14 cellular contexts compared by ENCODE assay signal in the genomic region with DNA sequence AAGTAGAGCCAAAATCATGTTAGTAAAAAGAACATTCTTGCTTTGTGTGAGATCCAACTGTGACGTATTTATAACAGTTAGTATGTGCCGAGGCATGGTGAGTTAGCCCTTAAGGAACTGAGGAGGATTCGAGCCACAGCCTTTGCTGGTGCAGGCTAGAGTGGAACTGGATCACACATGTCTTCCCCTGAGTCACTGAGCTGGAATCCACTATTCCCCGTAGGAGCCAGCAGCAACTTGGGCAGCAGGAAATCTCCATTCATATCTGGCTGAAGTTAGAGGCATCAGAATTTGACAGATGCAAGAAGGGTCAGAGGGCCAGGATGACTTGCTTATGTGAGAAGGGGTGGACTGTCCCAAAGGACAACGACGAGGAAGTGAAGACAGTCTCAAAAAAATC.
DNase-seq lines count a peak whose midpoint lies in the region; ATAC-seq and TF ChIP-seq lines count a peak whose summit lies in the region.
"Had no signal": no experiment of that assay in that cellular context is flagged by ENCODE, and none has a peak within 500 bp of the region (broad histone marks: within the 10 kb centered on the region; RNA-seq: fewer than 3 reads in every experiment).

No MANE protein-coding gene starts in this region.

- H4K20me1 ChIP-seq in PC-3 (ENCODE audit: low read length): no peaks in the 10 kb centered on the region

- intact Hi-C loops in PC-3 (cut with micrococcal nuclease): no loop called here

- no peaks in the 10 kb centered on the region for H3K27me3 Mint-ChIP-seq in activated naive CD8-positive, alpha-beta T cell treated with anti-CD3 and anti-CD28 coated beads, Interleukin-2, amount 50 U/mL, for 24 hours

- H3K9ac ChIP-seq in PC-3 (ENCODE audit: low read length): no peak overlapping the region

- H3K4me2 ChIP-seq in PC-3 (ENCODE audit: low read length): no peak overlapping the region

- no peak overlapping the region for H2AFZ ChIP-seq in PC-3 (ENCODE audit: low read length)

- no peaks in the 10 kb centered on the region for H3K4me1 ChIP-seq in PC-3 (ENCODE audit: insufficient read depth, low read length)
- H3K4me1 ChIP-seq: breast epithelium, transverse colon had no signal

- H3F3A ChIP-seq in PC-3 (ENCODE audit: low read length, unreplicated experiment): no peaks in the 10 kb centered on the region

- TF ChIP-seq CTCF in PC-3 (conservative IDR thresholded peaks at IDR 0.05; ENCODE audit: low read depth, low read length): no peak

- no peaks in the 10 kb centered on the region for H3K9me3 ChIP-seq in PC-3 (ENCODE audit: low read length)
- H3K9me3 ChIP-seq: breast epithelium, transverse colon had no signal

- CTCF ChIA-PET in PC-3 (lab: Charles Lee): no interaction called here

- no peaks in the 10 kb centered on the region for H3K36me3 Mint-ChIP-seq in activated naive CD8-positive, alpha-beta T cell treated with anti-CD3 and anti-CD28 coated beads, Interleukin-2, amount 50 U/mL, for 24 hours (ENCODE audit: low read depth)
- H3K36me3 Mint-ChIP-seq: CD14-positive monocyte had no signal

- H3K4me1 Mint-ChIP-seq in activated naive CD8-positive, alpha-beta T cell treated with anti-CD3 and anti-CD28 coated beads, Interleukin-2, amount 50 U/mL, for 24 hours: no peaks in the 10 kb centered on the region
- H3K4me1 Mint-ChIP-seq: CD14-positive monocyte had no signal

- H3K9me2 ChIP-seq in PC-3 (replicated peaks; ENCODE audit: low read length): no peaks in the 10 kb centered on the region

- no TSS peak for BruUV-seq in PC-3 (replicated peaks; lab: Mats Ljungman, UMichigan)

- H3K9me3 Mint-ChIP-seq in activated naive CD8-positive, alpha-beta T cell treated with anti-CD3 and anti-CD28 coated beads, Interleukin-2, amount 50 U/mL, for 24 hours: no peaks in the 10 kb centered on the region

- POLR2A ChIA-PET in PC-3 (lab: Charles Lee; ENCODE audit: unreplicated experiment): no interaction called here

- no peak for ATAC-seq in PC-3
- ATAC-seq in GM21717 (IDR thresholded peaks at IDR 0.05; ENCODE audit: unreplicated experiment): no peak
- ATAC-seq in activated naive CD8-positive, alpha-beta T cell treated with anti-CD3 and anti-CD28 coated beads, Interleukin-2, amount 50 U/mL, for 24 hours: no peak

- no peak overlapping the region for H3K4me3 ChIP-seq in PC-3 (ENCODE audit: low read length)
- H3K4me3 ChIP-seq: breast epithelium, transverse colon had no signal

- H3K27ac ChIP-seq in PC-3 (ENCODE audit: low read length): no peak overlapping the region
- H3K27ac ChIP-seq: breast epithelium, transverse colon had no signal

- H3K79me2 ChIP-seq in PC-3 (ENCODE audit: low read length): no peaks in the 10 kb centered on the region

- no peak overlapping the region for H3K4me3 Mint-ChIP-seq in activated naive CD8-positive, alpha-beta T cell treated with anti-CD3 and anti-CD28 coated beads, Interleukin-2, amount 50 U/mL, for 24 hours
- H3K4me3 Mint-ChIP-seq: CD14-positive monocyte had no signal

- peak; percentile 81 for DNase-seq in AG08396 (ENCODE audit: low spot score)
- peak; percentile 48 for DNase-seq in PC-3
- peak; percentile 18 for DNase-seq in dermis blood vessel endothelial cell
- peak; percentile 64 for DNase-seq in kidney tubule cell (ENCODE audit: low spot score)
- DNase-seq in stimulated activated CD4-positive, alpha-beta T cell treated with anti-CD3 and anti-CD28 coated beads, Interleukin-12 subunit alpha, Interleukin-12 subunit beta, amount 100 ng/mL, for 4 hours: no peak
- no peak for DNase-seq in kidney glomerular epithelial cell (lab: John Stamatoyannopoulos, UW)
- DNase-seq in activated naive CD8-positive, alpha-beta T cell treated with anti-CD3 and anti-CD28 coated beads, Interleukin-2, amount 50 U/mL, for 24 hours: no peak
- DNase-seq: activated CD8-positive, alpha-beta memory T cell treated with anti-CD3 and anti-CD28 coated beads, Interleukin-2, amount 50 U/mL, for 4 hours; KBM-7; OCI-M1; transverse colon had no signal

- H3K27ac Mint-ChIP-seq in activated naive CD8-positive, alpha-beta T cell treated with anti-CD3 and anti-CD28 coated beads, Interleukin-2, amount 50 U/mL, for 24 hours: no peak overlapping the region
- H3K27ac Mint-ChIP-seq: CD14-positive monocyte had no signal

- H3K36me3 ChIP-seq in PC-3 (ENCODE audit: low read depth, low read length): no peaks in the 10 kb centered on the region
- H3K36me3 ChIP-seq: breast epithelium, transverse colon had no signal

- H3K27me3 ChIP-seq in PC-3 (ENCODE audit: low read length): peaks cover 15% of the 10 kb centered on the region
- H3K27me3 ChIP-seq: breast epithelium, transverse colon had no signal

Comparison
In these comparisons a context has a peak if more than half of its experiments do, and no peak if none do; other contexts are left out.
1. DNase-seq: peak in AG08396 (single experiment), PC-3 (single experiment), dermis blood vessel endothelial cell (single experiment) and kidney tubule cell (single experiment); none in stimulated activated CD4-positive, alpha-beta T cell treated with anti-CD3 and anti-CD28 coated beads, Interleukin-12 subunit alpha, Interleukin-12 subunit beta, amount 100 ng/mL, for 4 hours (single experiment), kidney glomerular epithelial cell (single experiment) and activated naive CD8-positive, alpha-beta T cell treated with anti-CD3 and anti-CD28 coated beads, Interleukin-2, amount 50 U/mL, for 24 hours (single experiment).